In genomic region chr21:40054403-40054802, GRCh38 we compare ENCODE assay signal across 12 cellular contexts.
A peak's percentile ranks its signal among the peaks of the same experiment; 100 is the strongest.
DNase-seq lines count a peak whose midpoint lies in the region; ATAC-seq and TF ChIP-seq lines count a peak whose summit lies in the region.
"Had no signal": no experiment of that assay in that cellular context is flagged by ENCODE, and none has a peak within 500 bp of the region (broad histone marks: within the 10 kb centered on the region; RNA-seq: fewer than 3 reads in every experiment).

No MANE protein-coding gene starts in this region.

- no peaks in the 10 kb centered on the region for H3K4me1 Mint-ChIP-seq in activated CD8-positive, alpha-beta T cell treated with anti-CD3 and anti-CD28 coated beads, Interleukin-2, amount 10 ng/mL, durations not matched to agents 7 days and 5 days (ENCODE audit: low read depth)

- H3K27ac ChIP-seq in coronary artery (peak overlapping the region; percentile 21 to 64), prostate gland (peak overlapping the region; percentile 43 to 74)
- H3K27ac ChIP-seq: testis had no signal

- H3K4me3 Mint-ChIP-seq in activated CD8-positive, alpha-beta T cell treated with anti-CD3 and anti-CD28 coated beads, Interleukin-2, amount 10 ng/mL, durations not matched to agents 7 days and 5 days, result no peak overlapping the region
- H3K4me3 Mint-ChIP-seq: HFFc6 had no signal

- POLR2A ChIA-PET in activated CD8-positive, alpha-beta T cell treated with anti-CD3 and anti-CD28 coated beads, Interleukin-2, amount 10 ng/mL, durations not matched to agents 7 days and 5 days (lab: Charles Lee), result no interaction called here

- ATAC-seq in activated CD8-positive, alpha-beta T cell treated with anti-CD3 and anti-CD28 coated beads, Interleukin-2, amount 10 ng/mL, durations not matched to agents 7 days and 5 days, result no peak
- ATAC-seq: activated CD4-positive, CD25-positive, alpha-beta regulatory T cell treated with anti-CD3 and anti-CD28 coated beads, Interleukin-2, amount 50 U/mL, for 24 hours had no signal

- TF ChIP-seq CTCF in coronary artery (IDR thresholded peaks at IDR 0.05) (no peak), prostate gland (IDR thresholded peaks at IDR 0.05) (peak in 2 of 4 experiments; percentile 21 to 38)

- no peak for TF ChIP-seq POLR2A in prostate gland (IDR thresholded peaks at IDR 0.05)

- DNase-seq in HuH-7.5 (ENCODE audit: low spot score) (peak; percentile 28), NCI-H2171 treated with DMSO at 0.1 percent for 48 hours (lab: John Stamatoyannopoulos, UW) (peak; percentile 98), coronary artery (ENCODE audit: low spot score) (no peak), prostate gland (ENCODE audit: low spot score) (peak; percentile 94), GF-D8 (lab: John Stamatoyannopoulos, UW) (no peak), OCI-M2 (lab: John Stamatoyannopoulos, UW; ENCODE audit: unreplicated experiment) (no peak), foreskin melanocyte (no peak)
- DNase-seq in activated CD8-positive, alpha-beta T cell treated with anti-CD3 and anti-CD28 coated beads, Interleukin-2, amount 10 ng/mL, durations not matched to agents 7 days and 5 days, result no peak
- DNase-seq: HFFc6; stimulated activated CD4-positive, alpha-beta T cell treated with anti-CD3 and anti-CD28 coated beads, Interleukin-1b, Interleukin-23, amount 100 ng/mL, for 48 hours; testis had no signal

- H3K27me3 ChIP-seq in prostate gland (replicated peaks; ENCODE audit: insufficient read depth), result no peaks in the 10 kb centered on the region
- H3K27me3 ChIP-seq: testis had no signal

- CTCF ChIA-PET in activated CD8-positive, alpha-beta T cell treated with anti-CD3 and anti-CD28 coated beads, Interleukin-2, amount 10 ng/mL, durations not matched to agents 7 days and 5 days (lab: Charles Lee), result no interaction called here

- no peaks in the 10 kb centered on the region for H3K9me3 ChIP-seq in prostate gland
- H3K9me3 ChIP-seq: testis had no signal

- peaks cover 8% of the 10 kb centered on the region for H3K4me1 ChIP-seq in prostate gland (replicated peaks)
- H3K4me1 ChIP-seq: testis had no signal

- intact Hi-C loops in prostate gland (cut with DNase I), result loop anchor here (5.0 kb wide), 3 partner anchors 102 to 267 kb away; partner anchors contain the start of gene PCP4

- no peaks in the 10 kb centered on the region for H3K36me3 ChIP-seq in prostate gland

- H3K9me3 Mint-ChIP-seq in activated CD8-positive, alpha-beta T cell treated with anti-CD3 and anti-CD28 coated beads, Interleukin-2, amount 10 ng/mL, durations not matched to agents 7 days and 5 days (ENCODE audit: insufficient read depth), result no peaks in the 10 kb centered on the region

- H3K4me3 ChIP-seq in coronary artery (no peak overlapping the region), prostate gland (no peak overlapping the region)
- H3K4me3 ChIP-seq: testis had no signal

- H3K27me3 Mint-ChIP-seq in activated CD8-positive, alpha-beta T cell treated with anti-CD3 and anti-CD28 coated beads, Interleukin-2, amount 10 ng/mL, durations not matched to agents 7 days and 5 days (ENCODE audit: low read depth), result no peaks in the 10 kb centered on the region

- 2% methylated on average over 3 of the region's 3 CpGs for WGBS in prostate gland

- no peaks in the 10 kb centered on the region for H3K36me3 Mint-ChIP-seq in activated CD8-positive, alpha-beta T cell treated with anti-CD3 and anti-CD28 coated beads, Interleukin-2, amount 10 ng/mL, durations not matched to agents 7 days and 5 days (ENCODE audit: low read depth)

- no peak overlapping the region for H3K27ac Mint-ChIP-seq in activated CD8-positive, alpha-beta T cell treated with anti-CD3 and anti-CD28 coated beads, Interleukin-2, amount 10 ng/mL, durations not matched to agents 7 days and 5 days
- H3K27ac Mint-ChIP-seq: HFFc6 had no signal

Comparison
In these comparisons a context has a peak if more than half of its experiments do, and no peak if none do; other contexts are left out.
1. DNase-seq: peak in HuH-7.5 (single experiment), NCI-H2171 treated with DMSO at 0.1 percent for 48 hours (single experiment) and prostate gland (single experiment); none in coronary artery (single experiment), GF-D8 (single experiment), activated CD8-positive, alpha-beta T cell treated with anti-CD3 and anti-CD28 coated beads, Interleukin-2, amount 10 ng/mL, durations not matched to agents 7 days and 5 days (single experiment), OCI-M2 (single experiment) and foreskin melanocyte (single experiment).